Comparison of ENCODE assay signal across 8 cellular contexts in the genomic region with DNA sequence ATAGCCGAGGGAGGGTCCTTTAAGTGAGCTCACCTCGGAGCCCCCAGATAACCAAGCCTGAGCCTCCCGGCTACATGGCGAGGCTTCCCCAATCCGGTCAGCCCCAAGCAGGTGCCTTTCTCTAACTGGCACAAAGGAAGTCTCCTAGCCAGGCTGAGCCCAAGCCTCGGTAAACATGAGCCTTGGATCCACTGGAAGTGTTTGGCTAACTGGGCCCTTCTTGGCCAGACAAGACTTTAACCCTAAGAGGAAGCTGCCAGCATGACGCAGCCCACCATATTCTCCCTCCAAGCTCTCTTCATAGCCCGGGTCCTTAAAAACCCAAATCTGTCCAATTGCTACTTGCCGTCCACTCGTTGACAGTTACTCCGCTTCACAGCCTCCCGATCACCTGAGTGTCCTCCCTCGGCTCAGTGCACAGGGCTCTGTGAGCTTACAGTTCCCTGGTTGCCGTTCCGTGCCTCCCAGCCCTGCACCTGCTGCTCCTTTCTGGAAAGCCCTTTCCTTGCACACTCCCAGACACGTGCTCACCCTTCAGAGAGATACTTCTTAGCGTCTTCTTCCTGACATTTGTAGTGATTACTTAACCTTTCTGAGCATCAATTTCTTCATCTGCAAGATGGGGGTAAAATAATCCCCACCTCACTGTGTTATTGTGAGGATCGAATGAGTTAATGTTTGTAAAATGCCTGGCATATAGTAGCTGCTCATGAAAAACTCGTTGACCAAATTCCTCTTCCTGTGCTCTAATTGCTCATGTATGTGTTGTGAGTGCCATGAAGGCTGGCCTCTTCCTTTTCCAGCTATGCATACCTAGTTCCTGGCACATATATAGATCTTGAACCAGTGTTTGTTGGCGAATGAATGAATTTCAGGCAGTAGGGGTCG. TPM values are rescaled to one million over a fixed set of nuclear protein-coding genes. Genes with fewer than 3 reads are reported as not detected.
A peak's percentile ranks its signal among the peaks of the same experiment; 100 is the strongest.
DNase-seq lines count a peak whose midpoint lies in the region; ATAC-seq and TF ChIP-seq lines count a peak whose summit lies in the region.

No MANE protein-coding gene starts in this region.

- DNase-seq in T-helper 1 cell, result no peak
- no peak for DNase-seq in activated CD8-positive, alpha-beta T cell treated with anti-CD3 and anti-CD28 coated beads, Interleukin-2, amount 10 ng/mL, durations not matched to agents 7 days and 5 days
- DNase-seq in kidney tubule cell (ENCODE audit: low spot score), result peak; percentile 22
- no peak for DNase-seq in testis
- DNase-seq in hypothalamus (lab: John Stamatoyannopoulos, UW), result no peak
- no peak for DNase-seq in 8988T
- no peak for DNase-seq in KG1 (lab: John Stamatoyannopoulos, UW)

- peak overlapping the region; percentile 61 to 69 for H3K4me3 ChIP-seq in testis

- no peak for TF ChIP-seq CTCF in testis (IDR thresholded peaks at IDR 0.05)

- WGBS in testis, 2 donors, result 56 to 64% methylated on average over 16 to 21 of the region's 21 CpGs

- no peaks in the 10 kb centered on the region for H3K36me3 ChIP-seq in testis (ENCODE audit: low read depth, missing control alignments)

- H3K27me3 ChIP-seq in testis, result no peaks in the 10 kb centered on the region

- peaks cover 19% of the 10 kb centered on the region for H3K4me1 ChIP-seq in testis

- peak overlapping the region; percentile 65 for H3K4me3 Mint-ChIP-seq in T-helper 1 cell treated with Interleukin-12 subunit alpha and Interleukin-12 subunit beta and Interleukin-4 antibody, amounts not matched to agents 30 μg/mL and 1 μg/mL, for 36 hours
- peak overlapping the region; percentile 70 for H3K4me3 Mint-ChIP-seq in activated CD8-positive, alpha-beta T cell treated with anti-CD3 and anti-CD28 coated beads, Interleukin-2, amount 10 ng/mL, durations not matched to agents 7 days and 5 days

- H3K9me3 Mint-ChIP-seq in T-helper 1 cell treated with Interleukin-12 subunit alpha and Interleukin-12 subunit beta and Interleukin-4 antibody, amounts not matched to agents 30 μg/mL and 1 μg/mL, for 36 hours, result no peaks in the 10 kb centered on the region
- H3K9me3 Mint-ChIP-seq in activated CD8-positive, alpha-beta T cell treated with anti-CD3 and anti-CD28 coated beads, Interleukin-2, amount 10 ng/mL, durations not matched to agents 7 days and 5 days (ENCODE audit: insufficient read depth), result no peaks in the 10 kb centered on the region

- CTCF ChIA-PET in activated CD8-positive, alpha-beta T cell treated with anti-CD3 and anti-CD28 coated beads, Interleukin-2, amount 10 ng/mL, durations not matched to agents 7 days and 5 days (lab: Charles Lee), result interaction anchor here (0.6 to 3.9 kb wide), 12 partner anchors 8 to 169 kb away, joined by 3 to 20 read pairs (median 5); no protein-coding TSS in a partner anchor

- H3K27ac Mint-ChIP-seq in T-helper 1 cell treated with Interleukin-12 subunit alpha and Interleukin-12 subunit beta and Interleukin-4 antibody, amounts not matched to agents 30 μg/mL and 1 μg/mL, for 36 hours, result peak overlapping the region; percentile 67
- H3K27ac Mint-ChIP-seq in activated CD8-positive, alpha-beta T cell treated with anti-CD3 and anti-CD28 coated beads, Interleukin-2, amount 10 ng/mL, durations not matched to agents 7 days and 5 days, result peak overlapping the region; percentile 73

- peaks cover 37% of the 10 kb centered on the region for H3K4me1 Mint-ChIP-seq in T-helper 1 cell treated with Interleukin-12 subunit alpha and Interleukin-12 subunit beta and Interleukin-4 antibody, amounts not matched to agents 30 μg/mL and 1 μg/mL, for 36 hours (ENCODE audit: low read depth)
- H3K4me1 Mint-ChIP-seq in activated CD8-positive, alpha-beta T cell treated with anti-CD3 and anti-CD28 coated beads, Interleukin-2, amount 10 ng/mL, durations not matched to agents 7 days and 5 days (ENCODE audit: low read depth), result peaks cover 61% of the 10 kb centered on the region

- intact Hi-C loops in testis (cut with DNase I; ENCODE audit: low total_unique reads), result loop anchor here (10.0 kb wide), 1 partner anchor 71 kb away; the partner anchor contains the start of gene MYH9

- ATAC-seq in activated CD8-positive, alpha-beta T cell treated with anti-CD3 and anti-CD28 coated beads, Interleukin-2, amount 10 ng/mL, durations not matched to agents 7 days and 5 days, result no peak

- H3K36me3 Mint-ChIP-seq in T-helper 1 cell treated with Interleukin-12 subunit alpha and Interleukin-12 subunit beta and Interleukin-4 antibody, amounts not matched to agents 30 μg/mL and 1 μg/mL, for 36 hours (ENCODE audit: low read depth), result no peaks in the 10 kb centered on the region
- no peaks in the 10 kb centered on the region for H3K36me3 Mint-ChIP-seq in activated CD8-positive, alpha-beta T cell treated with anti-CD3 and anti-CD28 coated beads, Interleukin-2, amount 10 ng/mL, durations not matched to agents 7 days and 5 days (ENCODE audit: low read depth)

- H3K9me3 ChIP-seq in testis, result no peaks in the 10 kb centered on the region

- TF ChIP-seq POLR2A in testis (IDR thresholded peaks at IDR 0.05), result no peak

- H3K27me3 Mint-ChIP-seq in T-helper 1 cell treated with Interleukin-12 subunit alpha and Interleukin-12 subunit beta and Interleukin-4 antibody, amounts not matched to agents 30 μg/mL and 1 μg/mL, for 36 hours (ENCODE audit: low read depth), result no peaks in the 10 kb centered on the region
- no peaks in the 10 kb centered on the region for H3K27me3 Mint-ChIP-seq in activated CD8-positive, alpha-beta T cell treated with anti-CD3 and anti-CD28 coated beads, Interleukin-2, amount 10 ng/mL, durations not matched to agents 7 days and 5 days (ENCODE audit: low read depth)

- H3K27ac ChIP-seq in testis, result peak overlapping the region; percentile 87

- POLR2A ChIA-PET in activated CD8-positive, alpha-beta T cell treated with anti-CD3 and anti-CD28 coated beads, Interleukin-2, amount 10 ng/mL, durations not matched to agents 7 days and 5 days (lab: Charles Lee), result interaction anchor here (0.7 to 3.3 kb wide), 8 partner anchors 11 to 124 kb away, joined by 3 to 10 read pairs (median 5); partner anchors contain the start of gene TXN2

RNA-seq across cellular contexts. Expression of gene TXN2, which starts 25.6 kb away (rescaled TPM):
- total RNA-seq in activated CD8-positive, alpha-beta T cell treated with anti-CD3 and anti-CD28 coated beads, Interleukin-2, amount 10 ng/mL, durations not matched to agents 7 days and 5 days, result 10 to 100 TPM; 74.1 to 78.4 TPM
- total RNA-seq in testis, result 100 to 1,000 TPM in 1 of 2 donors, 10 to 100 TPM in 1; 92.4 to 141 TPM
- 95.6 TPM for polyA plus RNA-seq in testis (ENCODE audit: insufficient read depth, low read depth, low replicate concordance)

RNA-seq across cellular contexts. Expression of gene FOXRED2, which starts 51.0 kb away (rescaled TPM):
- 10 to 100 TPM; 19.0 to 20.3 TPM for total RNA-seq in activated CD8-positive, alpha-beta T cell treated with anti-CD3 and anti-CD28 coated beads, Interleukin-2, amount 10 ng/mL, durations not matched to agents 7 days and 5 days
- 10 to 100 TPM; 23.8 to 34.6 TPM for total RNA-seq in testis
- polyA plus RNA-seq in testis (ENCODE audit: insufficient read depth, low read depth, low replicate concordance), result 17.7 TPM
